17 cellular contexts compared by ENCODE assay signal in genomic region chr11:28243596-28243995, GRCh38.
"Had no signal": no experiment of that assay in that cellular context is flagged by ENCODE, and none has a peak within 500 bp of the region (broad histone marks: within the 10 kb centered on the region; RNA-seq: fewer than 3 reads in every experiment).

No MANE protein-coding gene starts in this region.

- H3K27ac Mint-ChIP-seq: activated T-helper 2 cell treated with anti-CD3 and anti-CD28 coated beads, Interferon-gamma antibody, Interleukin-2, Interleukin-4, amounts not matched to agents 10 μg/mL and 5 μg/mL and 100 μg/mL, durations not matched to agents 14 hours and 24 hours and 36 hours; neural progenitor cell; T-helper 1 cell treated with Interleukin-12 subunit alpha and Interleukin-12 subunit beta and Interleukin-4 antibody, amounts not matched to agents 30 μg/mL and 1 μg/mL, for 36 hours; WTC11 had no signal

- H2AFZ ChIP-seq: neural progenitor cell, parathyroid adenoma had no signal

- H3K4me2 ChIP-seq: neural progenitor cell had no signal

- H3K4me1 Mint-ChIP-seq: neural progenitor cell, WTC11 had no signal

- H3K27me3 ChIP-seq: esophagus squamous epithelium, neural progenitor cell, upper lobe of right lung had no signal

- DNase-seq: activated CD4-positive, alpha-beta T cell treated with anti-CD3 and anti-CD28 coated beads for 48 hours; activated naive CD4-positive, alpha-beta T cell treated with anti-CD3 and anti-CD28 coated beads, Interleukin-2, amount 50 U/mL, for 16 hours; esophagus squamous epithelium; hypothalamus; left cardiac atrium; lower lobe of right lung; midbrain; retina; stimulated activated CD4-positive, alpha-beta T cell treated with anti-CD3 and anti-CD28 coated beads, Interleukin-2, amount 100 ng/mL, for 24 hours; stimulated activated naive CD4-positive, alpha-beta T cell; substantia nigra; upper lobe of right lung had no signal

- H3K4me3 Mint-ChIP-seq: neural progenitor cell; T-helper 1 cell treated with Interleukin-12 subunit alpha and Interleukin-12 subunit beta and Interleukin-4 antibody, amounts not matched to agents 30 μg/mL and 1 μg/mL, for 36 hours; WTC11 had no signal

- H3K27ac ChIP-seq: esophagus squamous epithelium, lower lobe of right lung, neural progenitor cell, parathyroid adenoma, upper lobe of right lung had no signal

- H3K79me2 ChIP-seq: parathyroid adenoma had no signal

- H3K36me3 ChIP-seq: esophagus squamous epithelium, lower lobe of right lung, neural progenitor cell, upper lobe of right lung had no signal

- H3K9me3 ChIP-seq: esophagus squamous epithelium, lower lobe of right lung, upper lobe of right lung had no signal

- H3K4me1 ChIP-seq: esophagus squamous epithelium, lower lobe of right lung, neural progenitor cell, parathyroid adenoma, upper lobe of right lung had no signal

- H3K9ac ChIP-seq: neural progenitor cell, parathyroid adenoma had no signal

- H3K4me3 ChIP-seq: esophagus squamous epithelium, lower lobe of right lung, neural progenitor cell, upper lobe of right lung had no signal
